ENCODE assay signal across 2 cellular contexts in genomic region chr9:114847492-114848417, GRCh38.
TF ChIP-seq lines count a peak whose summit lies in the region.

No MANE protein-coding gene starts in this region.

TF ChIP-seq in IMR-90, 13 proteins besides CTCF, POLR2A, EP300 and RAD21:
- no peak for TF ChIP-seq ELK1 (IDR thresholded peaks at IDR 0.05; ENCODE audit: borderline replicate concordance, low read depth, low read length)
- TF ChIP-seq FOS (IDR thresholded peaks at IDR 0.05; ENCODE audit: low read depth, low read length), result no peak
- TF ChIP-seq RCOR1 (IDR thresholded peaks at IDR 0.05; ENCODE audit: insufficient replicate concordance, low read length), result no peak
- TF ChIP-seq MAFK (IDR thresholded peaks at IDR 0.05; ENCODE audit: low read depth, low read length), result peak; percentile 87
- TF ChIP-seq NFE2L2 (IDR thresholded peaks at IDR 0.05; ENCODE audit: low read depth, low read length), result no peak

TF ChIP-seq in K562, 482 proteins besides CTCF, POLR2A, EP300 and RAD21:
- peak; percentile 59 for TF ChIP-seq MAFF (IDR thresholded peaks at IDR 0.05; ENCODE audit: low read length)
- no peak for TF ChIP-seq RFX7 (CRISPR knock-in tag; IDR thresholded peaks at IDR 0.05)
- TF ChIP-seq MAFK (IDR thresholded peaks at IDR 0.05; ENCODE audit: low read length), result peak; percentile 54; the same call in 1 of the 2 replicates
- peak; percentile 67 for TF ChIP-seq ZNF316 (IDR thresholded peaks at IDR 0.05)
- peak; percentile 54; the same call in 1 of the 2 replicates for TF ChIP-seq C11orf30 (IDR thresholded peaks at IDR 0.05; ENCODE audit: low read depth)
- no peak for TF ChIP-seq SFPQ (IDR thresholded peaks at IDR 0.05; ENCODE audit: low read depth, low read length)
- no peak for TF ChIP-seq ATF2 (CRISPR knock-in tag; IDR thresholded peaks at IDR 0.05)
- TF ChIP-seq SOX6 (IDR thresholded peaks at IDR 0.05), result no peak
- no peak for TF ChIP-seq ZBTB26 (CRISPR knock-in tag; IDR thresholded peaks at IDR 0.05)
- TF ChIP-seq ZNF584 (CRISPR knock-in tag; IDR thresholded peaks at IDR 0.05; ENCODE audit: low read depth), result no peak
- TF ChIP-seq MAFG (tag; conservative IDR thresholded peaks at IDR 0.05), result peak; percentile 53
- TF ChIP-seq ZSCAN29 (IDR thresholded peaks at IDR 0.05), result no peak
- TF ChIP-seq CREB5 (CRISPR knock-in tag; IDR thresholded peaks at IDR 0.05), result no peak
- no peak for TF ChIP-seq HES1 (IDR thresholded peaks at IDR 0.05; ENCODE audit: low read depth)
- TF ChIP-seq HDAC6 (IDR thresholded peaks at IDR 0.05; ENCODE audit: low read depth, low read length), result no peak
